Comparison of ENCODE assay signal across 22 cellular contexts in the genomic region with DNA sequence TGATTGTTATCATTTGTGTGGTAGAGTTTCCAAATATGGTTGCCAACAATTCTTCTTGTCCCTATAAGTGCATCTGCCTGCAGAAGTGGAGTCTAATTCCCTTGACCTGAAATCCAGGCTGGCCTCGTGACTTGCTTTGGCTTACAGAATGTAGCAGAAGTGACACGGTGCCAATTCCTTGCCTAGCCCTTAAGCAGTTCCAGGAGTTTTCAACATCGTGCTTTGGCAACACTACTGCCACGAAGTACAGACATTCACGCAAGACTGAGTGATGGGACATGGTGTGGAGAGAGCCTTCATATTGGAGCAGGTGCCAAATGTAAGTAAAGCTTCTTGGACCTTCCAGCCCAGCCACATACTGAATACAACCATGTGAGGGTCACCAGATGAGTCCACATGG.
A peak's percentile ranks its signal among the peaks of the same experiment; 100 is the strongest.
DNase-seq lines count a peak whose midpoint lies in the region; TF ChIP-seq lines count a peak whose summit lies in the region.
"Had no signal": no experiment of that assay in that cellular context is flagged by ENCODE, and none has a peak within 500 bp of the region (broad histone marks: within the 10 kb centered on the region; RNA-seq: fewer than 3 reads in every experiment).

No MANE protein-coding gene starts in this region.

- TF ChIP-seq CTCF in lower leg skin (IDR thresholded peaks at IDR 0.05) (no peak), testis (IDR thresholded peaks at IDR 0.05) (no peak)

- H3K4me3 ChIP-seq in lower leg skin (ENCODE audit: low read depth, poor library complexity, severe bottlenecking) (no peak overlapping the region), testis (no peak overlapping the region), mesenchymal stem cell (ENCODE audit: insufficient read depth in 1 of 2, low read depth in 1 of 2, low read length in 2 of 2) (no peak overlapping the region)
- H3K4me3 ChIP-seq: heart left ventricle, left lung had no signal

- no peak overlapping the region for H3K23ac ChIP-seq in mesenchymal stem cell (ENCODE audit: low read length in 2 of 2)

- H2BK15ac ChIP-seq in mesenchymal stem cell (ENCODE audit: low read depth, poor library complexity, severe bottlenecking) = no peak overlapping the region

- H3K27ac ChIP-seq in testis (no peak overlapping the region), mesenchymal stem cell (ENCODE audit: low read length, poor library complexity, severe bottlenecking) (no peak overlapping the region)
- H3K27ac ChIP-seq: heart left ventricle, left lung, neutrophil had no signal

- H3K79me1 ChIP-seq in mesenchymal stem cell (replicated peaks; ENCODE audit: low read length, poor library complexity, severe bottlenecking) = no peaks in the 10 kb centered on the region

- H2BK5ac ChIP-seq in mesenchymal stem cell (ENCODE audit: low read depth, low read length, poor library complexity, severe bottlenecking) = no peak overlapping the region

- intact Hi-C loops in lower leg skin (cut with DNase I; ENCODE audit: low total_unique reads) = no loop called here
- intact Hi-C loops in testis (cut with DNase I; ENCODE audit: low total_unique reads) = no loop called here

- H2BK12ac ChIP-seq in mesenchymal stem cell (ENCODE audit: low read length in 2 of 2) = no peak overlapping the region

- DNase-seq in NCI-H446 (lab: John Stamatoyannopoulos, UW) = peak; percentile 61 to 89
- DNase-seq in fibroblast of gingiva (ENCODE audit: low read depth) = peak; percentile 81
- peak; percentile 49 to 91 for DNase-seq in lower leg skin (ENCODE audit: low spot score in 2 of 2)
- peak; percentile 16 for DNase-seq in testis
- DNase-seq in COLO829 (ENCODE audit: low spot score) = no peak
- no peak for DNase-seq in mesenchymal stem cell
- DNase-seq in HUDEP-2 (lab: John Stamatoyannopoulos, UW; ENCODE audit: unreplicated experiment in 76 of 76) = no peak
- DNase-seq: activated CD4-positive, CD25-positive, alpha-beta regulatory T cell; activated CD8-positive, alpha-beta T cell treated with anti-CD3 and anti-CD28 coated beads for 36 hours; CD8-positive, alpha-beta memory T cell; central memory CD4-positive, alpha-beta T cell; DND-41; H9; left lung; NCI-H1092; NCI-H2081; NCI-H524 treated with DMSO at 0.1 percent for 48 hours; retina; RPMI8226; T-helper 9 cell had no signal

- no peak overlapping the region for H4K8ac ChIP-seq in mesenchymal stem cell (ENCODE audit: low read length)

- H3K27me3 ChIP-seq in testis = no peaks in the 10 kb centered on the region
- peaks cover 0 to 13% of the 10 kb centered on the region in 2 experiments for H3K27me3 ChIP-seq in mesenchymal stem cell (ENCODE audit: control insufficient read depth in 1 of 2, insufficient read depth in 1 of 2, low read length in 2 of 2)
- H3K27me3 ChIP-seq: heart left ventricle, left lung had no signal

- no peak overlapping the region for H3K4me2 ChIP-seq in mesenchymal stem cell (ENCODE audit: low read length, poor library complexity, severe bottlenecking)

- no peak overlapping the region for H3K4ac ChIP-seq in mesenchymal stem cell (ENCODE audit: low read depth in 1 of 2, low read length in 2 of 2)

- H3K9me3 ChIP-seq in testis (no peaks in the 10 kb centered on the region), mesenchymal stem cell (ENCODE audit: control insufficient read depth, low read length) (no peaks in the 10 kb centered on the region)
- H3K9me3 ChIP-seq: left lung, neutrophil had no signal

- H2AFZ ChIP-seq in mesenchymal stem cell (ENCODE audit: low read depth, low read length) = no peak overlapping the region

- no peaks in the 10 kb centered on the region for H3K36me3 ChIP-seq in testis (ENCODE audit: low read depth, missing control alignments)
- no peaks in the 10 kb centered on the region for H3K36me3 ChIP-seq in mesenchymal stem cell (ENCODE audit: control insufficient read depth in 1 of 2, insufficient read depth in 2 of 2, low read depth in 1 of 2, low read length in 2 of 2)
- H3K36me3 ChIP-seq: heart left ventricle, left lung, neutrophil had no signal

- H4K91ac ChIP-seq in mesenchymal stem cell (ENCODE audit: low read length) = no peak overlapping the region

- no peak overlapping the region for H2AK5ac ChIP-seq in mesenchymal stem cell (ENCODE audit: low read length, severe bottlenecking)

- H3K4me1 ChIP-seq in testis (no peaks in the 10 kb centered on the region), mesenchymal stem cell (ENCODE audit: control insufficient read depth, insufficient read depth, low read depth, low read length) (no peaks in the 10 kb centered on the region)
- H3K4me1 ChIP-seq: left lung had no signal

- H2BK120ac ChIP-seq in mesenchymal stem cell (ENCODE audit: low read depth, low read length) = no peak overlapping the region

- H3K9ac ChIP-seq in mesenchymal stem cell (ENCODE audit: low read length) = no peak overlapping the region

- WGBS in lower leg skin, 2 donors = 23 to 33% methylated on average over 5 of the region's 5 CpGs
- WGBS in testis, 2 donors = 47 to 60% methylated on average over 5 of the region's 5 CpGs
- WGBS in mesenchymal stem cell = 80% methylated on average over 5 of the region's 5 CpGs

- H3K18ac ChIP-seq in mesenchymal stem cell (ENCODE audit: low read depth in 1 of 2, low read length in 2 of 2) = no peak overlapping the region

- no peak for TF ChIP-seq POLR2A in lower leg skin (IDR thresholded peaks at IDR 0.05)
- no peak for TF ChIP-seq POLR2A in testis (IDR thresholded peaks at IDR 0.05)

- H3K14ac ChIP-seq in mesenchymal stem cell (ENCODE audit: low read length in 2 of 2) = no peak overlapping the region

Comparison
In these comparisons a context has a peak if more than half of its experiments do, and no peak if none do; other contexts are left out.
1. DNase-seq: peak in NCI-H446 (2 of 2), fibroblast of gingiva (single experiment), lower leg skin (2 of 2) and testis (single experiment); none in COLO829 (single experiment), mesenchymal stem cell (single experiment) and HUDEP-2 (0 of 76).